7 cellular contexts compared by ENCODE assay signal in the genomic region with DNA sequence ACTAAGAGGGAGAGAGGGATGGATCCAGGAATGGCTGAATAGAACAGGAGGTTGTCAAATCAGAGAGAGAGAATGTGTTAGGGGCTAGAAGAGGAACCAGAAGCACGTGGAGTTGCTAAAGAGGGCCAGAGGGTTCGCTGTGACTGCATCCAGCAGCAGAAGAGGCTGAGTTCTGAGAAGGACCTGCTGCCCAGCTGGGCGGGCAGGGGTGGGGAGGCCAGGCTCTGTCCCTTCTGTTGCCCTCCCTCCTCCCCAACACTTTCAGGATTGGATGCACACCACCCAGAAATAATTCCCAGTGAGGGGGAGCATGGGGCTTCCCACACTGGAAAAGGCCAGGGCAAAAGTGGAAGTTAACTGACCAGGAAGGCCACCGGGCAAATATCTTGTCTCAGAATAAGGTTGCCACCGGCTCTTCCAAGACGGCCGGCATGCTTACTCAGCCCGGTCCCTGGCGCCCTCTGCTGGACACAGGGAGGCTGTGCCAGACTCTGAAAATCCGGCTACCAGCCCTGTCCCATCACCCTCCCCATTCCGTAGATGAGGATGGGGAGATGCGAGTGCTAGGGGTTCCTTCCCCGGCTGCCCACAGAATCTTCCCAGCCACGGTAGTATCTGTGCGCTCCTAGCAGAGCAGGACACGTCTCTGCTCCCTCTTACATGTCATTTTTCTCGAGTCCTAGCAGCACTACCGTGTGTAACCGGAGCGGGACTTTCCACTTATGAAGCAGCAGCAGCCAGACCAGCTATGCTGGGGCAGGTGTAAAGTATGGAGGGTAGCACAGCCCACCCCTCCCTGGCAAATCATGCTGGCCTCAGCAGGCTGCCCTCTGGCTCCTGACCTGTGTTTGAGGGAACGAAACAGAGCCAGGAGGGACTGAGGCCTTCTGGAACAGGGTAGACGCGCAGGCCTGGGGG. TPM values are rescaled to one million over a fixed set of nuclear protein-coding genes. Genes with fewer than 3 reads are reported as not detected.
DNase-seq lines count a peak whose midpoint lies in the region; TF ChIP-seq lines count a peak whose summit lies in the region.

No MANE protein-coding gene starts in this region.

- DNase-seq in HuH-7.5 (ENCODE audit: low spot score) (peak; percentile 84), RWPE1 (ENCODE audit: low spot score) (peak; percentile 80), foreskin fibroblast (peak; percentile 62 to 91), neuronal stem cell (ENCODE audit: low spot score) (peak; percentile 84), stomach (peak; percentile 92)
- peak; percentile 72 for DNase-seq in activated effector memory CD4-positive, alpha-beta T cell treated with Interleukin-2 at 50 U/mL for 16 hours

- H3K14ac ChIP-seq in neuronal stem cell (ENCODE audit: low read length), result no peak overlapping the region

- TF ChIP-seq EP300 in stomach (IDR thresholded peaks at IDR 0.05), result no peak

- peak overlapping the region; percentile 9 for H3K9ac ChIP-seq in neuronal stem cell (ENCODE audit: low read depth, low read length, poor library complexity)

- TF ChIP-seq CTCF in GM12874 (IDR thresholded peaks at IDR 0.05; ENCODE audit: insufficient read depth, low read depth, low read length), result peak; percentile 93
- TF ChIP-seq CTCF in RWPE1 (conservative IDR thresholded peaks at IDR 0.05; ENCODE audit: low read depth), result peak; percentile 96
- peak; percentile 90 for TF ChIP-seq CTCF in foreskin fibroblast (IDR thresholded peaks at IDR 0.05; ENCODE audit: low read depth, low read length)
- peak in 6 of 7 experiments; percentile 31 to 97 (median 95) for TF ChIP-seq CTCF in stomach (IDR thresholded peaks at IDR 0.05)

- no peak for TF ChIP-seq POLR2A in stomach (IDR thresholded peaks at IDR 0.05)

- H3K9me3 ChIP-seq in neuronal stem cell (replicated peaks in 1 of 2; ENCODE audit: control insufficient read depth in 2 of 2, insufficient read depth in 1 of 2, low read depth in 1 of 2, low read length in 2 of 2) (no peaks in the 10 kb centered on the region), stomach (no peaks in the 10 kb centered on the region)

- WGBS in neuronal stem cell (ENCODE audit: extremely low coverage in 2 of 2, insufficient read length in 2 of 2, insufficient replicate concordance in 1 of 2), 2 donors, result no CpG with 5 or more reads among the region's 23 CpGs
- 29 to 37% (median 32%) methylated on average over 18 to 23 of the region's 23 CpGs for WGBS in stomach, 5 donors

- no peak overlapping the region for H2BK5ac ChIP-seq in neuronal stem cell (ENCODE audit: low read length)

- no peak overlapping the region for H3K4me2 ChIP-seq in neuronal stem cell (ENCODE audit: insufficient read depth, low read length, poor library complexity, severe bottlenecking)

- H3K4me3 ChIP-seq in foreskin fibroblast (ENCODE audit: low read depth in 1 of 2, low read length in 2 of 2) (no peak overlapping the region), neuronal stem cell (ENCODE audit: low read length in 2 of 2) (no peak overlapping the region), stomach (no peak overlapping the region)

- peak overlapping the region; percentile 24 for H2BK12ac ChIP-seq in neuronal stem cell (ENCODE audit: low read length)

- peak overlapping the region; percentile 83 for H3K18ac ChIP-seq in neuronal stem cell (ENCODE audit: low read length)

- H2AK5ac ChIP-seq in neuronal stem cell (ENCODE audit: low read depth, low read length), result peak overlapping the region; percentile 93

- peaks cover 41 to 43% of the 10 kb centered on the region in 2 donors for H3K4me1 ChIP-seq in neuronal stem cell (ENCODE audit: control insufficient read depth in 2 of 2, insufficient read depth in 1 of 2, low read depth in 1 of 2, low read length in 2 of 2)
- H3K4me1 ChIP-seq in stomach, result peaks cover 24 to 57% (median 52%) of the 10 kb centered on the region in 4 donors

- H4K8ac ChIP-seq in neuronal stem cell (ENCODE audit: low read depth, low read length), result no peak overlapping the region

- intact Hi-C loops in stomach (cut with DNase I; ENCODE audit: low total_unique reads), result loop anchor here (2.0 to 10.0 kb wide), 2 partner anchors 71 to 97 kb away; no protein-coding TSS in a partner anchor

- H3K27ac ChIP-seq in RWPE1 (peak overlapping the region; percentile 19), neuronal stem cell (replicated peaks; ENCODE audit: low read length) (no peak overlapping the region), stomach (peak overlapping the region in 4 of 5 donors; percentile 7 to 84 (median 60))

- POLR2A ChIA-PET in RWPE1 (lab: Yijun Ruan, JAX; ENCODE audit: low non-redundant PET), result no interaction called here

- no peak overlapping the region for H4K91ac ChIP-seq in neuronal stem cell (ENCODE audit: low read depth, low read length, poor library complexity)

- H3K79me1 ChIP-seq in neuronal stem cell (ENCODE audit: low read depth, low read length), result no peaks in the 10 kb centered on the region

- H3K27me3 ChIP-seq in neuronal stem cell (ENCODE audit: control insufficient read depth in 3 of 3, insufficient read depth in 3 of 3, low read depth in 1 of 3, low read length in 3 of 3), result no peaks in the 10 kb centered on the region
- H3K27me3 ChIP-seq in stomach, result no peaks in the 10 kb centered on the region

- peak overlapping the region; percentile 91 for H2BK15ac ChIP-seq in neuronal stem cell (ENCODE audit: low read length)

- H3K23ac ChIP-seq in neuronal stem cell (ENCODE audit: low read depth, low read length, poor library complexity), result peak overlapping the region; percentile 47

- no peak overlapping the region for H3K4ac ChIP-seq in neuronal stem cell (ENCODE audit: low read length)

- H3K36me3 ChIP-seq in neuronal stem cell (replicated peaks in 1 of 2; ENCODE audit: control insufficient read depth in 2 of 2, insufficient read depth in 2 of 2, low read length in 2 of 2) (no peaks in the 10 kb centered on the region), stomach (peaks cover 0 to 51% (median 32%) of the 10 kb centered on the region in 4 donors)

- H2BK120ac ChIP-seq in neuronal stem cell (ENCODE audit: low read depth, low read length), result no peak overlapping the region

- CTCF ChIA-PET in RWPE1 (lab: Yijun Ruan, JAX), result interaction anchor here (0.5 to 1.4 kb wide), 6 partner anchors 72 to 1622 kb away, joined by 3 to 5 read pairs (median 4); no protein-coding TSS in a partner anchor

- H2AFZ ChIP-seq in neuronal stem cell (ENCODE audit: low read length), result peak overlapping the region; percentile 37

RNA-seq across cellular contexts. Expression of gene A3GALT2, which starts 46.8 kb away (rescaled TPM):
- polyA plus RNA-seq in neuronal stem cell (2013, experiment 1 of 2), result not detected
- not detected for polyA plus RNA-seq in neuronal stem cell (2013, experiment 2 of 2)
- total RNA-seq in stomach, result not detected
- not detected for polyA plus RNA-seq in stomach
